ENCODE assay signal across 1 cellular context in genomic region chr1:56816909-56817308, GRCh38.
A peak's percentile ranks its signal among the peaks of the same experiment; 100 is the strongest.
TF ChIP-seq lines count a peak whose summit lies in the region.

No MANE protein-coding gene starts in this region.

TF ChIP-seq in K562, 482 proteins besides CTCF, POLR2A, EP300 and RAD21:
- TF ChIP-seq ZNF609 (CRISPR knock-in tag; IDR thresholded peaks at IDR 0.05; ENCODE audit: borderline replicate concordance) (no peak), CEBPG (CRISPR knock-in tag; IDR thresholded peaks at IDR 0.05) (no peak), CEBPG (tag; conservative IDR thresholded peaks at IDR 0.05 in 1 of 2, IDR thresholded peaks at IDR 0.05 in 1 of 2) (0 out of 4 replicates have a peak, but pooled peaks of 1 of the 2 experiments have one; percentile 29), KLF1 (tag; IDR thresholded peaks at IDR 0.05) (no peak), ZNF217 (CRISPR knock-in tag; IDR thresholded peaks at IDR 0.05) (no peak)
- TF ChIP-seq, protein P1, sequence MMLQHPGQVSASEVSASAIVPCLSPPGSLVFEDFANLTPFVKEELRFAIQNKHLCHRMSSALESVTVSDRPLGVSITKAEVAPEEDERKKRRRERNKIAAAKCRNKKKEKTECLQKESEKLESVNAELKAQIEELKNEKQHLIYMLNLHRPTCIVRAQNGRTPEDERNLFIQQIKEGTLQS (IDR thresholded peaks at IDR 0.05) = peak; percentile 24; the same call in 1 of the 2 replicates
- TF ChIP-seq, protein P1 (CRISPR knock-in tag; conservative IDR thresholded peaks at IDR 0.05) = no peak
